In genomic region chr2:62195421-62196277, GRCh38 we compare ENCODE assay signal across 9 cellular contexts. TPM values are rescaled to one million over a fixed set of nuclear protein-coding genes. Genes with fewer than 3 reads are reported as not detected.
DNase-seq lines count a peak whose midpoint lies in the region; ATAC-seq, FAIRE-seq and TF ChIP-seq lines count a peak whose summit lies in the region.
"Had no signal": no experiment of that assay in that cellular context is flagged by ENCODE, and none has a peak within 500 bp of the region (broad histone marks: within the 10 kb centered on the region; RNA-seq: fewer than 3 reads in every experiment).

B3GNT2 (plus strand) TSS chr2:62196115; CDS start chr2:62222221, 26,106 bp downstream.

- peaks cover 45% of the 10 kb centered on the region for H3K79me2 ChIP-seq in keratinocyte (ENCODE audit: control insufficient read depth, insufficient read depth, low read length)

- peak within 1 kb of the TSS; percentile 94 for H3K4me2 ChIP-seq in keratinocyte (ENCODE audit: control insufficient read depth, extremely low read depth, insufficient read depth, low read depth, low read length)

- H3K4me1 ChIP-seq in keratinocyte (ENCODE audit: control insufficient read depth, extremely low read depth, insufficient read depth, low read length) = peaks cover 16% of the 10 kb centered on the region

- no peaks in the 10 kb centered on the region for H3K27me3 ChIP-seq in keratinocyte (ENCODE audit: control insufficient read depth, extremely low read depth, insufficient read depth, low read length)

- no peaks in the 10 kb centered on the region for H3K36me3 ChIP-seq in keratinocyte (ENCODE audit: control insufficient read depth in 2 of 2, extremely low read depth in 1 of 2, insufficient read depth in 2 of 2, low read length in 2 of 2)

- H3K4me3 ChIP-seq in keratinocyte (ENCODE audit: control insufficient read depth in 2 of 3, extremely low read depth in 1 of 3, insufficient read depth in 2 of 3, low read depth in 1 of 3, low read length in 3 of 3) = peak within 1 kb of the TSS; percentile 88 to 98 (median 93)

- peak; percentile 45 for ATAC-seq in HG02763 (IDR thresholded peaks at IDR 0.05; ENCODE audit: unreplicated experiment)

- peaks cover 4% of the 10 kb centered on the region for H3K9me1 ChIP-seq in keratinocyte (ENCODE audit: control insufficient read depth, extremely low read depth, insufficient read depth, low read length)

- H4K20me1 ChIP-seq in keratinocyte (ENCODE audit: control insufficient read depth, extremely low read depth, insufficient read depth, low read length) = peaks cover 18% of the 10 kb centered on the region

- no peak for FAIRE-seq in keratinocyte (lab: Jason Lieb, UNC)
- FAIRE-seq: G401.6 had no signal

- H3K9ac ChIP-seq in keratinocyte (ENCODE audit: control insufficient read depth, extremely low read depth, insufficient read depth, low read length) = peak within 1 kb of the TSS; percentile 85

- dilution Hi-C loops in keratinocyte (cut with MboI; ENCODE audit: extremely low pct_ligation_motif_present, low sequenced_read_pairs) = no loop called here

- H2AFZ ChIP-seq in keratinocyte (ENCODE audit: control insufficient read depth, low read length) = peak within 1 kb of the TSS; percentile 89

- peak within 1 kb of the TSS; percentile 72 for H3K27ac ChIP-seq in keratinocyte (ENCODE audit: control insufficient read depth, insufficient read depth, low read length)

- no peak for TF ChIP-seq CTCF in keratinocyte (optimal IDR thresholded peaks at IDR 0.05 in 1 of 3, IDR thresholded peaks at IDR 0.05 in 1 of 3, conservative IDR thresholded peaks at IDR 0.05 in 1 of 3; ENCODE audit: extremely low read depth in 1 of 3, insufficient read depth in 2 of 3, low read length in 3 of 3)

- DNase-seq in NCI-H1436 (lab: John Stamatoyannopoulos, UW) = peak; percentile 52
- no peak for DNase-seq in NCI-H1436 treated with DMSO at 0.1 percent for 48 hours (lab: John Stamatoyannopoulos, UW)
- peak; percentile 66 for DNase-seq in NCI-H2171 treated with DMSO at 0.1 percent for 48 hours (lab: John Stamatoyannopoulos, UW)
- DNase-seq in activated CD4-positive, alpha-beta T cell treated with anti-CD3 and anti-CD28 coated beads for 1 hour = peak; percentile 77
- peak; percentile 33 for DNase-seq in cerebellar cortex (ENCODE audit: low spot score)
- DNase-seq in keratinocyte (ENCODE audit: low read depth, low spot score) = no peak
- peak; percentile 70 to 82 for DNase-seq in stimulated activated CD4-positive, alpha-beta T cell treated with anti-CD3 and anti-CD28 coated beads, Interleukin-15, amount 100 ng/mL, for 1 hour (ENCODE audit: low read depth in 1 of 2, low spot score in 1 of 2)

- no peaks in the 10 kb centered on the region for H3K9me3 ChIP-seq in keratinocyte (ENCODE audit: control insufficient read depth, low read depth, low read length)

RNA-seq across cellular contexts. Expression of gene B3GNT2, which starts in this region (rescaled TPM):
- polyA plus RNA-seq in keratinocyte = 27.8 to 44.3 TPM (median 41.6 TPM) in 3 replicates
- 14.7 TPM for polyA plus RNA-seq in keratinocyte (2011; ENCODE audit: low read depth)
- polyA plus RNA-seq in keratinocyte (2011; cell fraction: cytosol; rRNA removed) = 18.7 and 31.5 TPM in 2 replicates
- polyA plus RNA-seq in keratinocyte (2011; cell fraction: nucleus; rRNA removed) = 59.1 and 65.1 TPM in 2 replicates
- polyA plus RNA-seq in keratinocyte (2012; ENCODE audit: low replicate concordance) = 22.8 and 25.6 TPM in 2 replicates
- 26.4 to 46.7 TPM (median 37.5 TPM) in 3 replicates for polyA minus RNA-seq in keratinocyte
- polyA minus RNA-seq in keratinocyte (2011; cell fraction: cytosol; rRNA and poly(A)+ RNA removed) = 28.4 TPM
- polyA minus RNA-seq in keratinocyte (2011; cell fraction: nucleus; rRNA and poly(A)+ RNA removed) = 53.2 and 79.5 TPM in 2 replicates

Comparison
In these comparisons a context has a peak if more than half of its experiments do, and no peak if none do; other contexts are left out.
1. DNase-seq: peak in NCI-H1436 (single experiment), NCI-H2171 treated with DMSO at 0.1 percent for 48 hours (single experiment), activated CD4-positive, alpha-beta T cell treated with anti-CD3 and anti-CD28 coated beads for 1 hour (single experiment), cerebellar cortex (single experiment) and stimulated activated CD4-positive, alpha-beta T cell treated with anti-CD3 and anti-CD28 coated beads, Interleukin-15, amount 100 ng/mL, for 1 hour (2 of 2); none in NCI-H1436 treated with DMSO at 0.1 percent for 48 hours (single experiment) and keratinocyte (single experiment).